17 cellular contexts compared by ENCODE assay signal in the genomic region with DNA sequence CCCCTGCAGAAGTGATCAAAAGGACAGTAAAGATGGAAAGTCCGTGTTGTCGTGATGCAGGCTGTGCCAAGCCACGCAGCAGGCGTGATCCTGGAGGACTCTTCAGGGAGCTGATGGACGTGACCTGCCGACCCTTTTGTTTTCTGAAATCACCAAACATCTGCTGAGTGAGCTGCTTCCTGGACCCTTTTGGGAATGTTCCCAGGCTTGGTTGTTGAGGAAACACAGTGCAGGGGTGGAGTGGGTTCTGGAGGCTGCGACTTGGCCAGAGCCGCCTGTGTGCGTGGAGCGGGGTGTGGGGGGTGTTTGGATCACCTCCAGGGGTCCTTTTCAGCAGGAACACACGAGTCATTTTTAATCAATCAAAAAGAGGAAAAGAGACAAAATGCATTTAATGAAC. TPM values are rescaled to one million over a fixed set of nuclear protein-coding genes. Genes with fewer than 3 reads are reported as not detected.
DNase-seq lines count a peak whose midpoint lies in the region; ATAC-seq and TF ChIP-seq lines count a peak whose summit lies in the region.
"Had no signal": no experiment of that assay in that cellular context is flagged by ENCODE, and none has a peak within 500 bp of the region (broad histone marks: within the 10 kb centered on the region; RNA-seq: fewer than 3 reads in every experiment).

No MANE protein-coding gene starts in this region.

- no peaks in the 10 kb centered on the region for H3K9me3 Mint-ChIP-seq in brain
- H3K9me3 Mint-ChIP-seq: activated naive CD8-positive, alpha-beta T cell treated with anti-CD3 and anti-CD28 coated beads, Interleukin-2, amount 10 ng/mL, durations not matched to agents 7 days and 5 days; memory B cell; stimulated activated naive CD8-positive, alpha-beta T cell treated with anti-CD3 and anti-CD28 coated beads, Interleukin-15, amount 100 ng/mL, for 72 hours had no signal

- no peaks in the 10 kb centered on the region for H3K9me3 ChIP-seq in osteoblast (ENCODE audit: low read depth, low read length)

- H3K27me3 Mint-ChIP-seq in brain: peaks cover 2% of the 10 kb centered on the region
- H3K27me3 Mint-ChIP-seq: activated naive CD8-positive, alpha-beta T cell treated with anti-CD3 and anti-CD28 coated beads, Interleukin-2, amount 10 ng/mL, durations not matched to agents 7 days and 5 days; stimulated activated naive CD8-positive, alpha-beta T cell treated with anti-CD3 and anti-CD28 coated beads, Interleukin-15, amount 100 ng/mL, for 72 hours had no signal

- peaks cover 11% of the 10 kb centered on the region for H3K27me3 ChIP-seq in osteoblast (ENCODE audit: insufficient read depth, low read length)

- H3K36me3 Mint-ChIP-seq in brain: no peaks in the 10 kb centered on the region
- H3K36me3 Mint-ChIP-seq: activated naive CD8-positive, alpha-beta T cell treated with anti-CD3 and anti-CD28 coated beads, Interleukin-2, amount 10 ng/mL, durations not matched to agents 7 days and 5 days had no signal

- peak overlapping the region in 1 of 5 experiments; percentile 18 for H3K4me3 Mint-ChIP-seq in brain
- H3K4me3 Mint-ChIP-seq: activated naive CD8-positive, alpha-beta T cell treated with anti-CD3 and anti-CD28 coated beads, Interleukin-2, amount 10 ng/mL, durations not matched to agents 7 days and 5 days; B cell; memory B cell; stimulated activated naive CD8-positive, alpha-beta T cell treated with anti-CD3 and anti-CD28 coated beads, Interleukin-15, amount 100 ng/mL, for 72 hours had no signal

- intact Hi-C loops in left ventricle myocardium superior (cut with micrococcal nuclease) (no loop called here), head of caudate nucleus (cut with DNase I) (no loop called here)

- DNase-seq in ELF-1 (ENCODE audit: low read depth, low spot score): peak; percentile 35
- peak; percentile 42 for DNase-seq in left ventricle myocardium superior
- peak; percentile 59 for DNase-seq in osteoblast (ENCODE audit: insufficient read length, low spot score, missing footprints)
- DNase-seq in head of caudate nucleus: no peak
- DNase-seq in SIG-M5 treated with dmso at 0.1 percent for 504 hours (lab: John Stamatoyannopoulos, UW; ENCODE audit: unreplicated experiment): no peak
- no peak for DNase-seq in GM10266 (ENCODE audit: extremely low spot score)
- DNase-seq: activated naive CD8-positive, alpha-beta T cell treated with anti-CD3 and anti-CD28 coated beads, Interleukin-2, amount 10 ng/mL, durations not matched to agents 7 days and 5 days; hippocampal formation; NCI-H1048; NCI-H774; stimulated activated naive CD8-positive, alpha-beta T cell treated with anti-CD3 and anti-CD28 coated beads, Interleukin-15, amount 100 ng/mL, for 72 hours; WERI-Rb-1 had no signal

- H3K4me3 ChIP-seq in osteoblast (ENCODE audit: insufficient read depth, low read length): no peak overlapping the region
- H3K4me3 ChIP-seq: SK-N-MC had no signal

- no peaks in the 10 kb centered on the region for H4K20me1 ChIP-seq in osteoblast (ENCODE audit: insufficient read depth, low read length)

- H3K79me2 ChIP-seq in osteoblast (ENCODE audit: insufficient read depth, low read length): no peaks in the 10 kb centered on the region

- TF ChIP-seq CTCF in brain (conservative IDR thresholded peaks at IDR 0.05) (no peak), osteoblast (IDR thresholded peaks at IDR 0.05; ENCODE audit: extremely low read depth, low read depth, low read length) (no peak), GM10266 (IDR thresholded peaks at IDR 0.05; ENCODE audit: control insufficient read depth, insufficient read depth, low read depth, missing control alignments) (no peak)

- ATAC-seq in left ventricle myocardium superior (peak; percentile 88), HG02981 (IDR thresholded peaks at IDR 0.05; ENCODE audit: unreplicated experiment) (no peak)
- ATAC-seq: stimulated activated naive CD8-positive, alpha-beta T cell treated with anti-CD3 and anti-CD28 coated beads, Interleukin-15, amount 100 ng/mL, for 72 hours had no signal

- no peak overlapping the region for H3K4me2 ChIP-seq in osteoblast (ENCODE audit: insufficient read depth, low read length)

- no peak overlapping the region for H3K27ac ChIP-seq in osteoblast (ENCODE audit: low read depth, low read length)
- H3K27ac ChIP-seq: SK-N-MC, WERI-Rb-1 had no signal

- peaks cover 8% of the 10 kb centered on the region for H3K4me1 Mint-ChIP-seq in brain
- H3K4me1 Mint-ChIP-seq: activated naive CD8-positive, alpha-beta T cell treated with anti-CD3 and anti-CD28 coated beads, Interleukin-2, amount 10 ng/mL, durations not matched to agents 7 days and 5 days; B cell; memory B cell; stimulated activated naive CD8-positive, alpha-beta T cell treated with anti-CD3 and anti-CD28 coated beads, Interleukin-15, amount 100 ng/mL, for 72 hours had no signal

- H3K4me1 ChIP-seq in osteoblast (ENCODE audit: insufficient read depth, low read length): no peaks in the 10 kb centered on the region

- no peaks in the 10 kb centered on the region for H3K36me3 ChIP-seq in osteoblast (ENCODE audit: insufficient read depth, low read length)
- H3K36me3 ChIP-seq: WERI-Rb-1 had no signal

- H3K27ac Mint-ChIP-seq in brain: peak overlapping the region in 3 of 5 experiments; percentile 33 to 70 (median 61)
- H3K27ac Mint-ChIP-seq: activated naive CD8-positive, alpha-beta T cell treated with anti-CD3 and anti-CD28 coated beads, Interleukin-2, amount 10 ng/mL, durations not matched to agents 7 days and 5 days; B cell; memory B cell had no signal

- H2AFZ ChIP-seq in osteoblast (ENCODE audit: low read length): no peak overlapping the region

RNA-seq across cellular contexts. Expression of a gene that starts 15.4 kb away (rescaled TPM):
- 4.1 TPM for polyA plus RNA-seq in brain (ENCODE audit: insufficient read depth, low read depth, low replicate concordance)
- total RNA-seq in left ventricle myocardium superior (12.5 TPM), osteoblast (0.29 and 0.36 TPM in 2 replicates)

RNA-seq across cellular contexts. Expression of a gene that starts 33.3 kb away (rescaled TPM):
- 12.7 TPM for polyA plus RNA-seq in brain (ENCODE audit: insufficient read depth, low read depth, low replicate concordance)
- total RNA-seq in left ventricle myocardium superior (6.1 TPM), osteoblast (1.8 and 2.1 TPM in 2 replicates)

RNA-seq across cellular contexts. Expression of a gene that starts 33.6 kb away (rescaled TPM):
- polyA plus RNA-seq in brain (ENCODE audit: insufficient read depth, low read depth, low replicate concordance): 41.2 TPM
- 38.1 TPM for total RNA-seq in left ventricle myocardium superior
- 86.9 and 96.6 TPM in 2 replicates for total RNA-seq in osteoblast

Comparison
In these comparisons a context has a peak if more than half of its experiments do, and no peak if none do; other contexts are left out.
1. DNase-seq: peak in ELF-1 (single experiment), left ventricle myocardium superior (single experiment) and osteoblast (single experiment); none in head of caudate nucleus (0 of 42), SIG-M5 treated with dmso at 0.1 percent for 504 hours (single experiment) and GM10266 (single experiment).